In genomic region chr7:70314221-70314620, GRCh38 we compare ENCODE assay signal across 23 cellular contexts.
"Had no signal": no experiment of that assay in that cellular context is flagged by ENCODE, and none has a peak within 500 bp of the region (broad histone marks: within the 10 kb centered on the region; RNA-seq: fewer than 3 reads in every experiment).

No MANE protein-coding gene starts in this region.

- DNase-seq: hypothalamus; immature natural killer cell; kidney; left colon; left lung; lower lobe of right lung; mammary epithelial cell; mesenchymal stem cell; naive thymus-derived CD8-positive, alpha-beta T cell; occipital lobe; psoas muscle; sigmoid colon; small intestine; spleen; stimulated activated CD4-positive, alpha-beta T cell treated with anti-CD3 and anti-CD28 coated beads, Interleukin-4, amount 100 ng/mL, for 24 hours; stimulated activated naive CD4-positive, alpha-beta T cell; substantia nigra; uterus had no signal

- ATAC-seq: left colon; left lung; lower lobe of right lung; naive thymus-derived CD8-positive, alpha-beta T cell; psoas muscle; stimulated activated effector memory CD8-positive, alpha-beta T cell treated with anti-CD3 and anti-CD28 coated beads, Interleukin-12 subunit alpha, Interleukin-12 subunit beta, amount 100 ng/mL, for 72 hours had no signal

- H3K36me3 Mint-ChIP-seq: naive thymus-derived CD8-positive, alpha-beta T cell; neural progenitor cell; stimulated activated effector memory CD8-positive, alpha-beta T cell treated with anti-CD3 and anti-CD28 coated beads, Interleukin-12 subunit alpha, Interleukin-12 subunit beta, amount 100 ng/mL, for 72 hours had no signal

- H3K27me3 Mint-ChIP-seq: naive thymus-derived CD8-positive, alpha-beta T cell; stimulated activated naive CD8-positive, alpha-beta T cell treated with anti-CD3 and anti-CD28 coated beads, Interleukin-15, Interleukin-2, amounts not matched to agents 100 ng/mL and 50 ng/mL, for 24 hours; type B pancreatic cell had no signal

- H3K4me3 Mint-ChIP-seq: immature natural killer cell; naive thymus-derived CD8-positive, alpha-beta T cell; nephron; neural progenitor cell; stimulated activated effector memory CD8-positive, alpha-beta T cell treated with anti-CD3 and anti-CD28 coated beads, Interleukin-12 subunit alpha, Interleukin-12 subunit beta, amount 100 ng/mL, for 72 hours; stimulated activated naive CD8-positive, alpha-beta T cell treated with anti-CD3 and anti-CD28 coated beads, Interleukin-15, Interleukin-2, amounts not matched to agents 100 ng/mL and 50 ng/mL, for 24 hours; type B pancreatic cell had no signal

- H3K9me3 Mint-ChIP-seq: immature natural killer cell, nephron, neural progenitor cell had no signal

- H3K27ac Mint-ChIP-seq: naive thymus-derived CD8-positive, alpha-beta T cell; nephron; neural progenitor cell; stimulated activated effector memory CD8-positive, alpha-beta T cell treated with anti-CD3 and anti-CD28 coated beads, Interleukin-12 subunit alpha, Interleukin-12 subunit beta, amount 100 ng/mL, for 72 hours; stimulated activated naive CD8-positive, alpha-beta T cell treated with anti-CD3 and anti-CD28 coated beads, Interleukin-15, Interleukin-2, amounts not matched to agents 100 ng/mL and 50 ng/mL, for 24 hours; type B pancreatic cell had no signal
